In genomic region chr1:29706936-29707335, GRCh38 we compare ENCODE assay signal across 9 cellular contexts.
DNase-seq lines count a peak whose midpoint lies in the region; ATAC-seq and TF ChIP-seq lines count a peak whose summit lies in the region.
"Had no signal": no experiment of that assay in that cellular context is flagged by ENCODE, and none has a peak within 500 bp of the region (broad histone marks: within the 10 kb centered on the region; RNA-seq: fewer than 3 reads in every experiment).

No MANE protein-coding gene starts in this region.

- no peak overlapping the region for H2AFZ ChIP-seq in PC-9

- BruUV-seq in PC-9 (replicated peaks; lab: Mats Ljungman, UMichigan): no TSS peak

- no peaks in the 10 kb centered on the region for H3K27me3 ChIP-seq in PC-9 (ENCODE audit: insufficient read depth, low read depth)

- peaks cover 32% of the 10 kb centered on the region for H3K4me1 ChIP-seq in PC-9 (replicated peaks; ENCODE audit: insufficient read depth)

- intact Hi-C loops in PC-9 (cut with micrococcal nuclease; ENCODE audit: unreplicated experiment): loop anchor here (5.0 to 10.0 kb wide), 2 partner anchors 408 to 470 kb away; partner anchors contain the start of gene PTPRU
- intact Hi-C loops in posterior vena cava (cut with DNase I): no loop called here

- H3F3A ChIP-seq in PC-9 (ENCODE audit: insufficient read depth, low read depth): peaks cover 21% of the 10 kb centered on the region

- DNase-seq in DMS79 treated with DMSO at 0.1 percent for 48 hours (lab: John Stamatoyannopoulos, UW): peak; percentile 80
- peak in 1 of 2 experiments; percentile 33 for DNase-seq in PC-9
- DNase-seq in epithelial cell of proximal tubule (ENCODE audit: low read depth): no peak
- peak; percentile 81 for DNase-seq in posterior vena cava (ENCODE audit: low spot score)
- DNase-seq in activated CD4-positive, CD25-positive, alpha-beta regulatory T cell treated with anti-CD3 and anti-CD28 coated beads, Interleukin-2, amount 50 U/mL, for 72 hours: no peak
- no peak for DNase-seq in KBM-7

- in situ Hi-C loops in KBM-7 (cut with MboI; ENCODE audit: low pct_unique_long_range_greater_than_20kb, low sequenced_read_pairs): no loop called here

- H3K9me2 ChIP-seq in PC-9 (ENCODE audit: insufficient read depth): no peaks in the 10 kb centered on the region

- H3K79me2 ChIP-seq in PC-9 (ENCODE audit: low read depth): no peaks in the 10 kb centered on the region

- peak overlapping the region; percentile 47 for H3K4me2 ChIP-seq in PC-9

- CTCF ChIA-PET in PC-9 (lab: Charles Lee): no interaction called here

- no peaks in the 10 kb centered on the region for H3K9me3 ChIP-seq in PC-9 (ENCODE audit: insufficient read depth, low read depth)

- no peaks in the 10 kb centered on the region for H3K36me3 ChIP-seq in PC-9 (ENCODE audit: low read depth)

- TF ChIP-seq CTCF in PC-9 (conservative IDR thresholded peaks at IDR 0.05) (peak; percentile 59), epithelial cell of proximal tubule (conservative IDR thresholded peaks at IDR 0.05; ENCODE audit: low read depth, low read length) (peak; percentile 62)

- H3K4me3 ChIP-seq in PC-9 (no peak overlapping the region), epithelial cell of proximal tubule (ENCODE audit: low read depth, low read length) (no peak overlapping the region)
- H3K4me3 ChIP-seq: SK-N-MC had no signal

- POLR2A ChIA-PET in PC-9 (lab: Charles Lee; ENCODE audit: unreplicated experiment): no interaction called here

- H4K20me1 ChIP-seq in PC-9 (ENCODE audit: insufficient read depth): no peaks in the 10 kb centered on the region

- ATAC-seq in HG02642 (IDR thresholded peaks at IDR 0.05; ENCODE audit: poor library complexity, unreplicated experiment) (peak; percentile 54), HG03045 (IDR thresholded peaks at IDR 0.05; ENCODE audit: unreplicated experiment) (no peak)

- no peak overlapping the region for H3K27ac ChIP-seq in PC-9
- H3K27ac ChIP-seq: SK-N-MC had no signal

Comparison
In these comparisons a context has a peak if more than half of its experiments do, and no peak if none do; other contexts are left out.
1. DNase-seq: peak in DMS79 treated with DMSO at 0.1 percent for 48 hours (single experiment) and posterior vena cava (single experiment); none in epithelial cell of proximal tubule (single experiment), activated CD4-positive, CD25-positive, alpha-beta regulatory T cell treated with anti-CD3 and anti-CD28 coated beads, Interleukin-2, amount 50 U/mL, for 72 hours (single experiment) and KBM-7 (single experiment).